ENCODE assay signal across 8 cellular contexts in the genomic region with DNA sequence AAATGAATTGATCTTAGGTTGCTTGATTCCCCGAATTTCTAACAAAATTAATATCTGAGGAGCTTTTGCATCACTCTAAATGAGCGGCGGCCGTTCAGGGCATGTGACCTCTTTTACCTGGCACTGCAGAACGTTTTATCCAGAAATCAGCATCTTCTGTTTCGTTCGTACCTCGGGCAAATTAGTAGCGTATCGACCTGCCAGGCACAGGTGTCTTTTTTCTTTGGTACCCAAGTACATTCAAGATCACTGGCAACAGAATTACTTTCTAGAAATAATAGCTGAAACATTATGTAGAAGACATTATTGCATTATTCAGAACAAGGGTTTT. TPM values are rescaled to one million over a fixed set of nuclear protein-coding genes. Genes with fewer than 3 reads are reported as not detected.
DNase-seq lines count a peak whose midpoint lies in the region; ATAC-seq and TF ChIP-seq lines count a peak whose summit lies in the region.

No MANE protein-coding gene starts in this region.

- peak overlapping the region; percentile 73 for H3K4me2 ChIP-seq in IMR-90 (ENCODE audit: low read depth, low read length)

- H2AK9ac ChIP-seq in IMR-90 (replicated peaks; ENCODE audit: low read depth, low read length, poor library complexity) = no peak overlapping the region

- H3K56ac ChIP-seq in IMR-90 (ENCODE audit: extremely low read depth, insufficient read depth, low read length) = no peak overlapping the region

- CTCF ChIA-PET in IMR-90 (lab: Yijun Ruan, JAX) = no interaction called here

- peak overlapping the region; percentile 73 for H3K23ac ChIP-seq in IMR-90 (ENCODE audit: low read depth, low read length)

- intact Hi-C loops in IMR-90 (cut with micrococcal nuclease) = no loop called here

- no peak overlapping the region for H3K4ac ChIP-seq in IMR-90 (ENCODE audit: low read depth, low read length)

- no peaks in the 10 kb centered on the region for H3K9me3 ChIP-seq in IMR-90 (ENCODE audit: control insufficient read depth, insufficient read depth, low read length)
- H3K9me3 ChIP-seq in muscle layer of colon (ENCODE audit: low read length) = no peaks in the 10 kb centered on the region

- no peak overlapping the region for H2AFZ ChIP-seq in IMR-90 (replicated peaks; ENCODE audit: low read length, poor library complexity)

- in situ Hi-C loops in IMR-90 (cut with MboI; ENCODE audit: low sequenced_read_pairs) = loop anchor here (25.0 kb wide), 1 partner anchor 129 kb away; a partner anchor contains a TSS

- DNase-seq in AG09309 (ENCODE audit: low read depth) (no peak), IMR-90 (no peak), caudate nucleus (lab: John Stamatoyannopoulos, UW) (peak in 13 of 61 donors; percentile 23 to 57 (median 44)), NOMO-1 (lab: John Stamatoyannopoulos, UW; ENCODE audit: unreplicated experiment in 2 of 2) (no peak), HPDE6-E6E7 (ENCODE audit: extremely low spot score) (no peak)

- WGBS in IMR-90 (ENCODE audit: extremely low coverage in 2 of 2, insufficient read length in 1 of 2), 2 experiments = 12% methylated on average over 5 of the region's 10 CpGs; no CpG with 5 or more reads in 1 of the 2 experiments

- TF ChIP-seq POLR2A in IMR-90 (IDR thresholded peaks at IDR 0.05; ENCODE audit: low read depth, low read length) = no peak

- POLR2A ChIA-PET in IMR-90 (lab: Charles Lee; ENCODE audit: unreplicated experiment) = no interaction called here

- TF ChIP-seq RAD21 in IMR-90 (IDR thresholded peaks at IDR 0.05; ENCODE audit: low read length) = no peak

- H4K20me1 ChIP-seq in IMR-90 (ENCODE audit: insufficient read depth, low read length) = peaks cover 3% of the 10 kb centered on the region; the same call in 1 of the 2 replicates

- H3K27ac ChIP-seq in IMR-90 (ENCODE audit: insufficient read depth, low read length) (no peak overlapping the region), caudate nucleus (ENCODE audit: low read depth, low read length) (peak overlapping the region; percentile 87), muscle layer of colon (ENCODE audit: low read depth, low read length) (no peak overlapping the region)

- H3K36me3 ChIP-seq in IMR-90 (ENCODE audit: control insufficient read depth, insufficient read depth, low read length) = no peaks in the 10 kb centered on the region
- no peaks in the 10 kb centered on the region for H3K36me3 ChIP-seq in muscle layer of colon (ENCODE audit: insufficient read depth, low read length)

- no peak overlapping the region for H3K18ac ChIP-seq in IMR-90 (ENCODE audit: low read depth, low read length)

- TF ChIP-seq CTCF in AG09309 (IDR thresholded peaks at IDR 0.05; ENCODE audit: control insufficient read depth, insufficient read depth, low read depth, low read length, missing control alignments) (no peak), IMR-90 (conservative IDR thresholded peaks at IDR 0.05; ENCODE audit: low read depth, low read length) (no peak)

- no peak overlapping the region for H2AK5ac ChIP-seq in IMR-90 (ENCODE audit: low read depth, low read length)

- ATAC-seq in IMR-90 (ENCODE audit: low read depth) (no peak), HG02885 (IDR thresholded peaks at IDR 0.05; ENCODE audit: poor library complexity, unreplicated experiment) (no peak), GM21528 (IDR thresholded peaks at IDR 0.05; ENCODE audit: low FRiP score, unreplicated experiment) (no peak)

- dilution Hi-C loops in IMR-90 (cut with HindIII; ENCODE audit: low sequenced_read_pairs, unreplicated experiment) = no loop called here

- no peak overlapping the region for H2BK120ac ChIP-seq in IMR-90 (ENCODE audit: low read depth, low read length)

- no TSS peak for BruUV-seq in IMR-90 (replicated peaks; lab: Mats Ljungman, UMichigan)

- peaks cover 14 to 21% of the 10 kb centered on the region in 2 experiments; a peak in 3 of 4 replicates for H3K79me1 ChIP-seq in IMR-90 (ENCODE audit: low read depth in 1 of 2, low read length in 2 of 2)

- H4K5ac ChIP-seq in IMR-90 (ENCODE audit: low read depth, low read length) = no peak overlapping the region

- H3K4me1 ChIP-seq in IMR-90 (ENCODE audit: control insufficient read depth, insufficient read depth, low read length) (peaks cover 4% of the 10 kb centered on the region; the same call in 1 of the 2 replicates), muscle layer of colon (ENCODE audit: insufficient read depth, low read length) (peaks cover 20% of the 10 kb centered on the region)

- 0 out of 2 replicates have a peak, but pooled peaks cover 2% of the 10 kb centered on the region for H3K9me1 ChIP-seq in IMR-90 (ENCODE audit: insufficient read depth, low read length)

- H3K14ac ChIP-seq in IMR-90 (replicated peaks; ENCODE audit: low read depth, low read length) = no peak overlapping the region; the same call in 1 of the 2 replicates

- no peak overlapping the region for H2BK15ac ChIP-seq in IMR-90 (ENCODE audit: low read depth, low read length)

- peak overlapping the region; percentile 73 for H3K4me3 ChIP-seq in AG09309 (ENCODE audit: control insufficient read depth, low read depth, low read length)
- peak overlapping the region; percentile 74 for H3K4me3 ChIP-seq in IMR-90 (ENCODE audit: insufficient read depth, low read depth, low read length)
- peak overlapping the region; percentile 71 to 77 for H3K4me3 ChIP-seq in muscle layer of colon (ENCODE audit: low read depth in 1 of 2, low read length in 2 of 2)

- H3K9ac ChIP-seq in IMR-90 (ENCODE audit: low read depth, low read length) (0 out of 2 replicates have a peak overlapping the region, but pooled peaks have one; percentile 12), muscle layer of colon (ENCODE audit: low read length) (peak overlapping the region; percentile 23)

- no peak overlapping the region for H2BK20ac ChIP-seq in IMR-90 (ENCODE audit: low read depth, low read length)

- H3K27me3 ChIP-seq in IMR-90 (ENCODE audit: control insufficient read depth, insufficient read depth, low read length) (no peaks in the 10 kb centered on the region), muscle layer of colon (ENCODE audit: control insufficient read depth in 1 of 2, insufficient read depth in 2 of 2, low read length in 2 of 2) (no peaks in the 10 kb centered on the region)

- no peak overlapping the region for H4K91ac ChIP-seq in IMR-90 (ENCODE audit: insufficient read depth, low read depth, low read length)

- no peak overlapping the region for H4K8ac ChIP-seq in IMR-90 (ENCODE audit: low read depth in 2 of 2, low read length in 2 of 2)

- H2BK5ac ChIP-seq in IMR-90 (ENCODE audit: low read depth, low read length, poor library complexity, severe bottlenecking) = no peak overlapping the region

TF ChIP-seq in IMR-90, 13 proteins besides CTCF, POLR2A, EP300 and RAD21:
- TF ChIP-seq NFE2L2 (IDR thresholded peaks at IDR 0.05; ENCODE audit: low read depth, low read length) (no peak), RFX5 (IDR thresholded peaks at IDR 0.05; ENCODE audit: low read depth, low read length) (no peak), MAZ (IDR thresholded peaks at IDR 0.05; ENCODE audit: borderline replicate concordance, low read depth, low read length) (no peak), MXI1 (IDR thresholded peaks at IDR 0.05; ENCODE audit: borderline replicate concordance, low read depth, low read length) (no peak), MAFK (IDR thresholded peaks at IDR 0.05; ENCODE audit: low read depth, low read length) (no peak), CHD1 (IDR thresholded peaks at IDR 0.05; ENCODE audit: low read depth, low read length) (no peak), RCOR1 (IDR thresholded peaks at IDR 0.05; ENCODE audit: insufficient replicate concordance, low read length) (no peak), FOS (IDR thresholded peaks at IDR 0.05; ENCODE audit: low read depth, low read length) (no peak), CEBPB (IDR thresholded peaks at IDR 0.05; ENCODE audit: low read depth, low read length) (no peak)

RNA-seq across cellular contexts. Expression of a gene that starts 0.9 kb away (rescaled TPM):
- total RNA-seq in IMR-90 (2012; rRNA removed) = 12.4 and 20.6 TPM in 2 replicates
- 8.7 and 11.0 TPM in 2 replicates for polyA plus RNA-seq in IMR-90 (2012; rRNA removed)
- polyA plus RNA-seq in IMR-90 (2012; cell fraction: cytosol; rRNA removed) = 2.4 and 4.5 TPM in 2 replicates
- 1.0 and 11.6 TPM in 2 replicates for polyA plus RNA-seq in IMR-90 (2012; cell fraction: nucleus; rRNA removed; ENCODE audit: low replicate concordance)
